In the genomic region with DNA sequence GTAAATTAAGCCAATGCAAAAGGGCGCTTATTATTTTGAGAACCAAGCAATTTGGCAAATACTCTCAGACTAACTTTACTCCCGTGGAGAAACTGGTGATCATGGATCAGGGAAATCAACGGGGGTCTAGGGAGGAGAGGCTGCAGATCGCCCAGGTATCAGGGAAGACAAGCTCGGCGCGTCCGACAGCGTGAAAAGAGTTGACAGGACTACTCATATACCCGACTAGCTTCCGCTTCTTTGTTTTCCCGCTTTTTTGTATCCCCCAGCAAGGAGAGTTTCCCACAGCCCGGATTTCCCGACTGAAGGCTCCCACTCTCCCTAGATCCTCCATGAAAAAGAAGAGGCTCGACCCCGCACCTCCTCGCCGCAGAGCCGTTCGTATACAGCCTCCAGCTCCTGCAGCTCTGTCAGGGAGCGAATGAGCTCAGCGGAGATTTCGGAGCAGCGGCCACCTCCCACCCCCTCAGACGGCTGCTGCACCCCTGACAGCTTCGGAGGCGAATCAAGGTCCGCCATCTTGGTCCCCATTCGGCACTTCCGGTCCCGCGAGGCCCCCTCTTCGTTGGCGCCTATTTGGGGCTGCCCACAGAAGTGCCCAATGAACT, we compare ENCODE assay signal across 1 cellular context.
A peak's percentile ranks its signal among the peaks of the same experiment; 100 is the strongest.
TF ChIP-seq lines count a peak whose summit lies in the region.

Gene COG4, minus strand, starts transcription at position 542 of the 608 bp plus-strand sequence. Its CDS starts 11 bp downstream, at position 531.

TF ChIP-seq in HepG2, 621 proteins besides CTCF, POLR2A, EP300 and RAD21 (continued from another document and continues in another):
- no peak for TF ChIP-seq ZNF407 (CRISPR knock-in tag; IDR thresholded peaks at IDR 0.05; ENCODE audit: not compliant biosample characterization)
- peak in 1 of 2 experiments; percentile 47; a peak in 1 of 4 replicates for TF ChIP-seq REST (IDR thresholded peaks at IDR 0.05; ENCODE audit: borderline replicate concordance in 1 of 2, low read depth in 1 of 2, low read length in 2 of 2)
- no peak for TF ChIP-seq ZKSCAN5 (CRISPR knock-in tag; IDR thresholded peaks at IDR 0.05)
- peak; percentile 84 for TF ChIP-seq THAP11 (CRISPR knock-in tag; IDR thresholded peaks at IDR 0.05)
- TF ChIP-seq EZH2 (conservative IDR thresholded peaks at IDR 0.05; ENCODE audit: low read depth, low read length), result no peak
- TF ChIP-seq CEBPB (IDR thresholded peaks at IDR 0.05; ENCODE audit: borderline replicate concordance, low read depth, low read length), result no peak
- TF ChIP-seq MNT (IDR thresholded peaks at IDR 0.05), result no peak
- no peak for TF ChIP-seq HDAC6 (IDR thresholded peaks at IDR 0.05; ENCODE audit: low read depth, low read length)
- TF ChIP-seq, protein P1, sequence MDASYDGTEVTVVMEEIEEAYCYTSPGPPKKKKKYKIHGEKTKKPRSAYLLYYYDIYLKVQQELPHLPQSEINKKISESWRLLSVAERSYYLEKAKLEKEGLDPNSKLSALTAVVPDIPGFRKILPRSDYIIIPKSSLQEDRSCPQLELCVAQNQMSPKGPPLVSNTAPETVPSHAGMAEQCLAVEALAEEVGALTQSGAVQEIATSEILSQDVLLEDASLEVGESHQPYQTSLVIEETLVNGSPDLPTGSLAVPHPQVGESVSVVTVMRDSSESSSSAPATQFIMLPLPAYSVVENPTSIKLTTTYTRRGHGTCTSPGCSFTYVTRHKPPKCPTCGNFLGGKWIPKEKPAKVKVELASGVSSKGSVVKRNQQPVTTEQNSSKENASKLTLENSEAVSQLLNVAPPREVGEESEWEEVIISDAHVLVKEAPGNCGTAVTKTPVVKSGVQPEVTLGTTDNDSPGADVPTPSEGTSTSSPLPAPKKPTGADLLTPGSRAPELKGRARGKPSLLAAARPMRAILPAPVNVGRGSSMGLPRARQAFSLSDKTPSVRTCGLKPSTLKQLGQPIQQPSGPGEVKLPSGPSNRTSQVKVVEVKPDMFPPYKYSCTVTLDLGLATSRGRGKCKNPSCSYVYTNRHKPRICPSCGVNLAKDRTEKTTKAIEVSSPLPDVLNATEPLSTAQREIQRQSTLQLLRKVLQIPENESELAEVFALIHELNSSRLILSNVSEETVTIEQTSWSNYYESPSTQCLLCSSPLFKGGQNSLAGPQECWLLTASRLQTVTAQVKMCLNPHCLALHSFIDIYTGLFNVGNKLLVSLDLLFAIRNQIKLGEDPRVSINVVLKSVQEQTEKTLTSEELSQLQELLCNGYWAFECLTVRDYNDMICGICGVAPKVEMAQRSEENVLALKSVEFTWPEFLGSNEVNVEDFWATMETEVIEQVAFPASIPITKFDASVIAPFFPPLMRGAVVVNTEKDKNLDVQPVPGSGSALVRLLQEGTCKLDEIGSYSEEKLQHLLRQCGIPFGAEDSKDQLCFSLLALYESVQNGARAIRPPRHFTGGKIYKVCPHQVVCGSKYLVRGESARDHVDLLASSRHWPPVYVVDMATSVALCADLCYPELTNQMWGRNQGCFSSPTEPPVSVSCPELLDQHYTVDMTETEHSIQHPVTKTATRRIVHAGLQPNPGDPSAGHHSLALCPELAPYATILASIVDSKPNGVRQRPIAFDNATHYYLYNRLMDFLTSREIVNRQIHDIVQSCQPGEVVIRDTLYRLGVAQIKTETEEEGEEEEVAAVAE (CRISPR knock-in tag; IDR thresholded peaks at IDR 0.05; ENCODE audit: borderline replicate concordance), result no peak
- no peak for TF ChIP-seq ZNF382 (CRISPR knock-in tag; IDR thresholded peaks at IDR 0.05; ENCODE audit: borderline replicate concordance)
- peak; percentile 95 for TF ChIP-seq KAT8 (CRISPR knock-in tag; IDR thresholded peaks at IDR 0.05)
- no peak for TF ChIP-seq ZNF556 (CRISPR knock-in tag; IDR thresholded peaks at IDR 0.05; ENCODE audit: borderline replicate concordance)
- TF ChIP-seq ZNF326 (CRISPR knock-in tag; IDR thresholded peaks at IDR 0.05; ENCODE audit: borderline replicate concordance), result no peak
- TF ChIP-seq MIXL1 (CRISPR knock-in tag; IDR thresholded peaks at IDR 0.05), result no peak
- TF ChIP-seq CEBPG (CRISPR knock-in tag; IDR thresholded peaks at IDR 0.05), result no peak
- no peak for TF ChIP-seq PLRG1 (conservative IDR thresholded peaks at IDR 0.05)
- TF ChIP-seq ZFP1 (CRISPR knock-in tag; IDR thresholded peaks at IDR 0.05), result no peak
- TF ChIP-seq, protein P2, sequence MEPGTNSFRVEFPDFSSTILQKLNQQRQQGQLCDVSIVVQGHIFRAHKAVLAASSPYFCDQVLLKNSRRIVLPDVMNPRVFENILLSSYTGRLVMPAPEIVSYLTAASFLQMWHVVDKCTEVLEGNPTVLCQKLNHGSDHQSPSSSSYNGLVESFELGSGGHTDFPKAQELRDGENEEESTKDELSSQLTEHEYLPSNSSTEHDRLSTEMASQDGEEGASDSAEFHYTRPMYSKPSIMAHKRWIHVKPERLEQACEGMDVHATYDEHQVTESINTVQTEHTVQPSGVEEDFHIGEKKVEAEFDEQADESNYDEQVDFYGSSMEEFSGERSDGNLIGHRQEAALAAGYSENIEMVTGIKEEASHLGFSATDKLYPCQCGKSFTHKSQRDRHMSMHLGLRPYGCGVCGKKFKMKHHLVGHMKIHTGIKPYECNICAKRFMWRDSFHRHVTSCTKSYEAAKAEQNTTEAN (CRISPR knock-in tag; conservative IDR thresholded peaks at IDR 0.05), result no peak
- TF ChIP-seq ATM (IDR thresholded peaks at IDR 0.05; ENCODE audit: borderline replicate concordance), result no peak
- no peak for TF ChIP-seq ZNF724P (CRISPR knock-in tag; IDR thresholded peaks at IDR 0.05; ENCODE audit: borderline replicate concordance)
- TF ChIP-seq SP1 (IDR thresholded peaks at IDR 0.05), result no peak
- TF ChIP-seq SP1 (CRISPR knock-in tag; IDR thresholded peaks at IDR 0.05), result peak; percentile 40; the same call in 1 of the 2 replicates
- no peak for TF ChIP-seq ZNF878 (CRISPR knock-in tag; IDR thresholded peaks at IDR 0.05)
- no peak for TF ChIP-seq ZNF20 (CRISPR knock-in tag; IDR thresholded peaks at IDR 0.05)
- no peak for TF ChIP-seq HMGA1 (CRISPR knock-in tag; conservative IDR thresholded peaks at IDR 0.05)
- TF ChIP-seq MLLT10 (CRISPR knock-in tag; IDR thresholded peaks at IDR 0.05), result no peak
- TF ChIP-seq ZXDC (CRISPR knock-in tag; IDR thresholded peaks at IDR 0.05), result no peak
- TF ChIP-seq, protein P3, sequence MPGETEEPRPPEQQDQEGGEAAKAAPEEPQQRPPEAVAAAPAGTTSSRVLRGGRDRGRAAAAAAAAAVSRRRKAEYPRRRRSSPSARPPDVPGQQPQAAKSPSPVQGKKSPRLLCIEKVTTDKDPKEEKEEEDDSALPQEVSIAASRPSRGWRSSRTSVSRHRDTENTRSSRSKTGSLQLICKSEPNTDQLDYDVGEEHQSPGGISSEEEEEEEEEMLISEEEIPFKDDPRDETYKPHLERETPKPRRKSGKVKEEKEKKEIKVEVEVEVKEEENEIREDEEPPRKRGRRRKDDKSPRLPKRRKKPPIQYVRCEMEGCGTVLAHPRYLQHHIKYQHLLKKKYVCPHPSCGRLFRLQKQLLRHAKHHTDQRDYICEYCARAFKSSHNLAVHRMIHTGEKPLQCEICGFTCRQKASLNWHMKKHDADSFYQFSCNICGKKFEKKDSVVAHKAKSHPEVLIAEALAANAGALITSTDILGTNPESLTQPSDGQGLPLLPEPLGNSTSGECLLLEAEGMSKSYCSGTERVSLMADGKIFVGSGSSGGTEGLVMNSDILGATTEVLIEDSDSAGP (CRISPR knock-in tag; IDR thresholded peaks at IDR 0.05; ENCODE audit: borderline replicate concordance), result peak; percentile 77; the same call in 1 of the 2 replicates
- TF ChIP-seq ZNF296 (CRISPR knock-in tag; conservative IDR thresholded peaks at IDR 0.05), result no peak
